In genomic region chr13:98676239-98676638, GRCh38 we compare ENCODE assay signal across 18 cellular contexts.
DNase-seq lines count a peak whose midpoint lies in the region; ATAC-seq, FAIRE-seq and TF ChIP-seq lines count a peak whose summit lies in the region.
"Had no signal": no experiment of that assay in that cellular context is flagged by ENCODE, and none has a peak within 500 bp of the region (broad histone marks: within the 10 kb centered on the region; RNA-seq: fewer than 3 reads in every experiment).

No MANE protein-coding gene starts in this region.

- H3K36me3 ChIP-seq in keratinocyte (ENCODE audit: control insufficient read depth in 2 of 2, extremely low read depth in 1 of 2, insufficient read depth in 2 of 2, low read length in 2 of 2), result no peaks in the 10 kb centered on the region
- H3K36me3 ChIP-seq in right atrium auricular region, result no peaks in the 10 kb centered on the region
- H3K36me3 ChIP-seq: SJCRH30 had no signal

- no peaks in the 10 kb centered on the region for H3K36me3 Mint-ChIP-seq in activated naive CD8-positive, alpha-beta T cell treated with anti-CD3 and anti-CD28 coated beads, Interleukin-2, amount 50 U/mL, for 24 hours (ENCODE audit: low read depth)
- no peaks in the 10 kb centered on the region for H3K36me3 Mint-ChIP-seq in activated naive CD8-positive, alpha-beta T cell treated with anti-CD3 and anti-CD28 coated beads for 36 hours
- H3K36me3 Mint-ChIP-seq in chondrocyte (ENCODE audit: low read depth) (peaks cover 2% of the 10 kb centered on the region), type B pancreatic cell (no peaks in the 10 kb centered on the region)
- H3K36me3 Mint-ChIP-seq: CD8-positive, alpha-beta memory T cell had no signal

- H4K20me1 ChIP-seq in keratinocyte (ENCODE audit: control insufficient read depth, extremely low read depth, insufficient read depth, low read length), result no peaks in the 10 kb centered on the region

- no peaks in the 10 kb centered on the region for H3K79me2 ChIP-seq in keratinocyte (ENCODE audit: control insufficient read depth, insufficient read depth, low read length)

- H3K27me3 ChIP-seq in keratinocyte (ENCODE audit: control insufficient read depth, extremely low read depth, insufficient read depth, low read length) (no peaks in the 10 kb centered on the region), right atrium auricular region (no peaks in the 10 kb centered on the region)
- H3K27me3 ChIP-seq: SJCRH30 had no signal

- no peaks in the 10 kb centered on the region for H3K9me1 ChIP-seq in keratinocyte (ENCODE audit: control insufficient read depth, extremely low read depth, insufficient read depth, low read length)

- peak; percentile 52 for FAIRE-seq in keratinocyte (lab: Jason Lieb, UNC)

- no peak overlapping the region for H3K4me3 Mint-ChIP-seq in activated naive CD8-positive, alpha-beta T cell treated with anti-CD3 and anti-CD28 coated beads, Interleukin-2, amount 50 U/mL, for 24 hours
- no peak overlapping the region for H3K4me3 Mint-ChIP-seq in activated naive CD8-positive, alpha-beta T cell treated with anti-CD3 and anti-CD28 coated beads for 36 hours
- H3K4me3 Mint-ChIP-seq in chondrocyte (ENCODE audit: unreplicated experiment), result no peak overlapping the region
- peak overlapping the region; percentile 48 for H3K4me3 Mint-ChIP-seq in type B pancreatic cell
- H3K4me3 Mint-ChIP-seq: CD8-positive, alpha-beta memory T cell had no signal

- no peaks in the 10 kb centered on the region for H3K9me3 ChIP-seq in keratinocyte (ENCODE audit: control insufficient read depth, low read depth, low read length)
- no peaks in the 10 kb centered on the region for H3K9me3 ChIP-seq in right atrium auricular region
- H3K9me3 ChIP-seq: SJCRH30 had no signal

- peak overlapping the region; percentile 40 for H3K9ac ChIP-seq in keratinocyte (ENCODE audit: control insufficient read depth, extremely low read depth, insufficient read depth, low read length)

- H3K4me1 Mint-ChIP-seq in activated naive CD8-positive, alpha-beta T cell treated with anti-CD3 and anti-CD28 coated beads, Interleukin-2, amount 50 U/mL, for 24 hours, result no peaks in the 10 kb centered on the region
- H3K4me1 Mint-ChIP-seq in activated naive CD8-positive, alpha-beta T cell treated with anti-CD3 and anti-CD28 coated beads for 36 hours, result no peaks in the 10 kb centered on the region
- H3K4me1 Mint-ChIP-seq in chondrocyte (ENCODE audit: low read depth) (peaks cover 55% of the 10 kb centered on the region), type B pancreatic cell (ENCODE audit: unreplicated experiment) (peaks cover 13% of the 10 kb centered on the region)

- TF ChIP-seq CTCF in chondrocyte (IDR thresholded peaks at IDR 0.05) (no peak), keratinocyte (optimal IDR thresholded peaks at IDR 0.05 in 1 of 3, IDR thresholded peaks at IDR 0.05 in 1 of 3, conservative IDR thresholded peaks at IDR 0.05 in 1 of 3; ENCODE audit: extremely low read depth in 1 of 3, insufficient read depth in 2 of 3, low read length in 3 of 3) (no peak), type B pancreatic cell (conservative IDR thresholded peaks at IDR 0.05) (no peak), right atrium auricular region (IDR thresholded peaks at IDR 0.05) (no peak)

- H2AFZ ChIP-seq in keratinocyte (ENCODE audit: control insufficient read depth, low read length), result peak overlapping the region; percentile 87

- H3K27ac Mint-ChIP-seq in activated naive CD8-positive, alpha-beta T cell treated with anti-CD3 and anti-CD28 coated beads, Interleukin-2, amount 50 U/mL, for 24 hours, result no peak overlapping the region
- H3K27ac Mint-ChIP-seq in activated naive CD8-positive, alpha-beta T cell treated with anti-CD3 and anti-CD28 coated beads for 36 hours, result no peak overlapping the region
- peak overlapping the region; percentile 78 for H3K27ac Mint-ChIP-seq in chondrocyte (ENCODE audit: unreplicated experiment)
- H3K27ac Mint-ChIP-seq in type B pancreatic cell, result peak overlapping the region; percentile 50

- H3K27me3 Mint-ChIP-seq in activated naive CD8-positive, alpha-beta T cell treated with anti-CD3 and anti-CD28 coated beads, Interleukin-2, amount 50 U/mL, for 24 hours, result peaks cover 6% of the 10 kb centered on the region
- no peaks in the 10 kb centered on the region for H3K27me3 Mint-ChIP-seq in activated naive CD8-positive, alpha-beta T cell treated with anti-CD3 and anti-CD28 coated beads for 36 hours
- no peaks in the 10 kb centered on the region for H3K27me3 Mint-ChIP-seq in chondrocyte (ENCODE audit: low read depth)
- H3K27me3 Mint-ChIP-seq in type B pancreatic cell, result peaks cover 4% of the 10 kb centered on the region

- no peak for DNase-seq in activated naive CD8-positive, alpha-beta T cell treated with anti-CD3 and anti-CD28 coated beads, Interleukin-2, amount 50 U/mL, for 24 hours
- no peak for DNase-seq in activated naive CD8-positive, alpha-beta T cell treated with anti-CD3 and anti-CD28 coated beads for 36 hours
- no peak for DNase-seq in chondrocyte (ENCODE audit: low spot score)
- DNase-seq in keratinocyte (ENCODE audit: low read depth, low spot score), result no peak
- no peak for DNase-seq in type B pancreatic cell (ENCODE audit: extremely low spot score, unreplicated experiment)
- DNase-seq in mesenteric fat pad (ENCODE audit: low spot score), result no peak
- DNase-seq in HPDE6-E6E7 (ENCODE audit: extremely low spot score), result no peak
- DNase-seq in right atrium auricular region (ENCODE audit: low spot score), result no peak
- DNase-seq: C1 segment of cervical spinal cord; CD8-positive, alpha-beta memory T cell; GF-D8; GOT3; MM.1S; NCI-H1092; NCI-H1694; NCI-H2081 treated with DMSO at 0.1 percent for 48 hours; NCI-H510A treated with DMSO at 0.1 percent for 48 hours; SJCRH30 had no signal

- H3K4me1 ChIP-seq in keratinocyte (ENCODE audit: control insufficient read depth, extremely low read depth, insufficient read depth, low read length) (peaks cover 42% of the 10 kb centered on the region), right atrium auricular region (peaks cover 0 to 9% of the 10 kb centered on the region in 2 donors)
- H3K4me1 ChIP-seq: SJCRH30 had no signal

- H3K4me2 ChIP-seq in keratinocyte (ENCODE audit: control insufficient read depth, extremely low read depth, insufficient read depth, low read depth, low read length), result peak overlapping the region; percentile 70

- dilution Hi-C loops in keratinocyte (cut with MboI; ENCODE audit: extremely low pct_ligation_motif_present, low sequenced_read_pairs), result no loop called here

- H3K4me3 ChIP-seq in keratinocyte (ENCODE audit: control insufficient read depth in 2 of 3, extremely low read depth in 1 of 3, insufficient read depth in 2 of 3, low read depth in 1 of 3, low read length in 3 of 3) (peak overlapping the region in 1 of 3 experiments; percentile 41), right atrium auricular region (no peak overlapping the region)
- H3K4me3 ChIP-seq: SJCRH30 had no signal

- H3K27ac ChIP-seq in keratinocyte (ENCODE audit: control insufficient read depth, insufficient read depth, low read length) (no peak overlapping the region), right atrium auricular region (no peak overlapping the region)
- H3K27ac ChIP-seq: SJCRH30 had no signal

- ATAC-seq in activated naive CD8-positive, alpha-beta T cell treated with anti-CD3 and anti-CD28 coated beads, Interleukin-2, amount 50 U/mL, for 24 hours, result peak; percentile 10

- H3K9me3 Mint-ChIP-seq in activated naive CD8-positive, alpha-beta T cell treated with anti-CD3 and anti-CD28 coated beads, Interleukin-2, amount 50 U/mL, for 24 hours, result no peaks in the 10 kb centered on the region
- H3K9me3 Mint-ChIP-seq in activated naive CD8-positive, alpha-beta T cell treated with anti-CD3 and anti-CD28 coated beads for 36 hours, result no peaks in the 10 kb centered on the region
- H3K9me3 Mint-ChIP-seq in chondrocyte (ENCODE audit: low read depth) (no peaks in the 10 kb centered on the region), type B pancreatic cell (no peaks in the 10 kb centered on the region)
- H3K9me3 Mint-ChIP-seq: CD8-positive, alpha-beta memory T cell had no signal

Comparison
In these comparisons a context has a peak if more than half of its experiments do, and no peak if none do; other contexts are left out.
1. H3K27ac Mint-ChIP-seq: peak in chondrocyte (single experiment) and type B pancreatic cell (single experiment); none in activated naive CD8-positive, alpha-beta T cell treated with anti-CD3 and anti-CD28 coated beads, Interleukin-2, amount 50 U/mL, for 24 hours (single experiment) and activated naive CD8-positive, alpha-beta T cell treated with anti-CD3 and anti-CD28 coated beads for 36 hours (single experiment).